In genomic region chr13:109381546-109382180, GRCh38 we compare ENCODE assay signal across 18 cellular contexts.
DNase-seq lines count a peak whose midpoint lies in the region; ATAC-seq and TF ChIP-seq lines count a peak whose summit lies in the region.
"Had no signal": no experiment of that assay in that cellular context is flagged by ENCODE, and none has a peak within 500 bp of the region (broad histone marks: within the 10 kb centered on the region; RNA-seq: fewer than 3 reads in every experiment).

No MANE protein-coding gene starts in this region.

- no peak overlapping the region for H3K4me3 Mint-ChIP-seq in WTC11

- H3K4me1 ChIP-seq in mesodermal cell (ENCODE audit: control insufficient read depth, insufficient read depth, low read length, poor library complexity, severe bottlenecking), result peaks cover 15% of the 10 kb centered on the region
- H3K4me1 ChIP-seq: A549, adrenal gland, lower lobe of right lung had no signal

- H3K36me3 ChIP-seq in mesodermal cell (ENCODE audit: control insufficient read depth, insufficient read depth, low read length), result no peaks in the 10 kb centered on the region
- H3K36me3 ChIP-seq: adrenal gland, lower lobe of right lung, tibial artery had no signal

- no peaks in the 10 kb centered on the region for H3K9me3 ChIP-seq in mesodermal cell (ENCODE audit: control insufficient read depth, low read length)
- H3K9me3 ChIP-seq: A549, adrenal gland, lower lobe of right lung, tibial artery had no signal

- CTCF ChIA-PET in AG04449 (lab: Yijun Ruan, JAX), result interaction anchor here (1.2 to 2.0 kb wide), 3 partner anchors 9 to 32 kb away, joined by 3 to 4 read pairs (median 4); no protein-coding TSS in a partner anchor
- CTCF ChIA-PET in WTC11 (lab: Charles Lee), result no interaction called here

- POLR2A ChIA-PET in AG04449 (lab: Yijun Ruan, JAX), result no interaction called here
- POLR2A ChIA-PET in WTC11 (lab: Charles Lee), result no interaction called here

- H3K27me3 Mint-ChIP-seq in WTC11 (ENCODE audit: low read depth), result no peaks in the 10 kb centered on the region

- DNase-seq in AG04449 (ENCODE audit: low read depth, low spot score), result peak; percentile 71
- peak; percentile 67 for DNase-seq in HS-27A (ENCODE audit: low read depth)
- DNase-seq in cardiac fibroblast (ENCODE audit: low read depth in 2 of 2), result peak; percentile 55 to 90
- DNase-seq in NCI-H524 (lab: John Stamatoyannopoulos, UW), result no peak
- no peak for DNase-seq in middle frontal gyrus (ENCODE audit: extremely low spot score, low spot score)
- no peak for DNase-seq in caudate nucleus (lab: John Stamatoyannopoulos, UW)
- DNase-seq in WTC11 (ENCODE audit: low spot score), result no peak
- DNase-seq: activated T-cell treated with anti-CD3 and anti-CD28 coated beads, Interleukin-2, amount 50 U/mL, for 1 hour; adrenal gland; DMS 273 treated with DMSO at 0.1 percent for 48 hours; KBM-7; lower lobe of right lung; NCI-H2029; SW 1271; tibial artery had no signal

- H3K36me3 Mint-ChIP-seq in WTC11, result no peaks in the 10 kb centered on the region

- H3K27ac ChIP-seq in mesodermal cell (ENCODE audit: low read depth, low read length, severe bottlenecking) (peak overlapping the region; percentile 63), caudate nucleus (ENCODE audit: low read depth, low read length) (no peak overlapping the region)
- H3K27ac ChIP-seq: A549, adrenal gland, lower lobe of right lung, tibial artery had no signal

- WGBS in mesodermal cell (ENCODE audit: insufficient coverage in 2 of 2), 2 experiments, result 84 to 88% methylated on average over 3 of the region's 5 CpGs

- H3K4me1 Mint-ChIP-seq in WTC11, result no peaks in the 10 kb centered on the region

- H3K27ac Mint-ChIP-seq in WTC11, result no peak overlapping the region

- TF ChIP-seq CTCF in AG04449 (IDR thresholded peaks at IDR 0.05; ENCODE audit: insufficient read depth, low read length, missing control alignments) (no peak), cardiac fibroblast (IDR thresholded peaks at IDR 0.05; ENCODE audit: low read depth, low read length) (no peak), WTC11 (IDR thresholded peaks at IDR 0.05) (no peak)

- ATAC-seq in WTC11, result no peak
- ATAC-seq: A549; activated CD4-positive, CD25-positive, alpha-beta regulatory T cell treated with anti-CD3 and anti-CD28 coated beads, Interleukin-2, amount 50 U/mL, for 24 hours; lower lobe of right lung had no signal

- H3K4me3 ChIP-seq in AG04449 (ENCODE audit: low read depth, low read length), result no peak overlapping the region
- H3K4me3 ChIP-seq in cardiac fibroblast (replicated peaks in 1 of 2; ENCODE audit: low read depth in 2 of 2, low read length in 2 of 2), result no peak overlapping the region
- H3K4me3 ChIP-seq in mesodermal cell (ENCODE audit: extremely low read depth, insufficient read depth, low read length, poor library complexity, severe bottlenecking), result no peak overlapping the region
- H3K4me3 ChIP-seq: A549, adrenal gland, lower lobe of right lung, tibial artery had no signal

- H3K9me3 Mint-ChIP-seq in WTC11, result no peaks in the 10 kb centered on the region

TF ChIP-seq in WTC11, 78 proteins besides CTCF, POLR2A, EP300 and RAD21:
- TF ChIP-seq ARID4B (CRISPR knock-in tag; IDR thresholded peaks at IDR 0.05; ENCODE audit: borderline replicate concordance), result no peak
- TF ChIP-seq JUN (CRISPR knock-in tag; IDR thresholded peaks at IDR 0.05), result no peak
- no peak for TF ChIP-seq STAT6 (CRISPR knock-in tag; conservative IDR thresholded peaks at IDR 0.05; ENCODE audit: low read depth)
- no peak for TF ChIP-seq ZNF263 (CRISPR knock-in tag; IDR thresholded peaks at IDR 0.05; ENCODE audit: low read depth)
- no peak for TF ChIP-seq ELF4 (CRISPR knock-in tag; IDR thresholded peaks at IDR 0.05; ENCODE audit: low read depth)
- no peak for TF ChIP-seq SMAD3 (CRISPR knock-in tag; IDR thresholded peaks at IDR 0.05; ENCODE audit: borderline replicate concordance)
- no peak for TF ChIP-seq ZBTB43 (CRISPR knock-in tag; IDR thresholded peaks at IDR 0.05)
- TF ChIP-seq TP53 (CRISPR knock-in tag; IDR thresholded peaks at IDR 0.05), result no peak
- no peak for TF ChIP-seq HMGA2 (CRISPR knock-in tag; IDR thresholded peaks at IDR 0.05)
- no peak for TF ChIP-seq CDX4 (CRISPR knock-in tag; IDR thresholded peaks at IDR 0.05; ENCODE audit: borderline replicate concordance)
- no peak for TF ChIP-seq ZNF512 (CRISPR knock-in tag; IDR thresholded peaks at IDR 0.05; ENCODE audit: borderline replicate concordance)

Comparison
In these comparisons a context has a peak if more than half of its experiments do, and no peak if none do; other contexts are left out.
1. DNase-seq: peak in AG04449 (single experiment), HS-27A (single experiment) and cardiac fibroblast (2 of 2); none in NCI-H524 (0 of 2), middle frontal gyrus (single experiment), caudate nucleus (0 of 61) and WTC11 (single experiment).